Comparison of ENCODE assay signal across 1 cellular context in genomic region chr4:86895692-86896488, GRCh38.
TF ChIP-seq lines count a peak whose summit lies in the region.

No MANE protein-coding gene starts in this region.

TF ChIP-seq in GM23338, 12 proteins besides CTCF, POLR2A, EP300 and RAD21 (continued from another document):
- no peak for TF ChIP-seq EZH2 (IDR thresholded peaks at IDR 0.05; ENCODE audit: low read depth, unreplicated experiment)
- TF ChIP-seq POLR2AphosphoS5 (IDR thresholded peaks at IDR 0.05; ENCODE audit: low read depth): no peak
- TF ChIP-seq ZNF114 (CRISPR knock-in tag; IDR thresholded peaks at IDR 0.05): no peak
TF ChIP-seq in GM23338: peak in this region for 0.
